19 cellular contexts compared by ENCODE assay signal in the genomic region with DNA sequence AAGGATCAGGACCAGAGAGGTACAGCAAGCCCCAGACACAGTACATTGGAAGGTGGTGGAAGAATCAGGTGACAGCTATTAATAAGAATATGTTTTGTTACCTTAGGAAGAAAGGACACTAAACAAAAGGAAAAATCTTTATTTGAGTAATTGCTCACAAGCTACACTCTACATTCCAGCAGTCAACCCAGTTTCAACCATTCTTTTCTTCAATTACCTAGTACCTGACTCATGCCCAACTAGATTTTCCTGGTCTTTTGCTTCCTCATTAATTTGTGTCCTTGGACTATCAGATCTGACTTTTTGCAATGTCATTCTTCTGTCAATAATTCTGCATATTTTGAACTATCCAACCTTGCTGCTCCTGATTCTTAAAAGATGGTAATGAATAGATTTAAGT. TPM values are rescaled to one million over a fixed set of nuclear protein-coding genes. Genes with fewer than 3 reads are reported as not detected.
A peak's percentile ranks its signal among the peaks of the same experiment; 100 is the strongest.
DNase-seq lines count a peak whose midpoint lies in the region; ATAC-seq and TF ChIP-seq lines count a peak whose summit lies in the region.
"Had no signal": no experiment of that assay in that cellular context is flagged by ENCODE, and none has a peak within 500 bp of the region (broad histone marks: within the 10 kb centered on the region; RNA-seq: fewer than 3 reads in every experiment).

No MANE protein-coding gene starts in this region.

- H3K4me3 Mint-ChIP-seq in stimulated activated effector memory CD8-positive, alpha-beta T cell treated with anti-CD3 and anti-CD28 coated beads, Interleukin-12 subunit alpha, Interleukin-12 subunit beta, amount 100 ng/mL, for 72 hours = no peak overlapping the region
- H3K4me3 Mint-ChIP-seq: HFFc6 had no signal

- peak overlapping the region; percentile 44 for H3K27ac ChIP-seq in vagina
- H3K27ac ChIP-seq: 22Rv1, BLaER1, HL-60 had no signal

- DNase-seq in DMS53 (lab: John Stamatoyannopoulos, UW) (peak; percentile 1), DMS53 treated with DMSO at 0.1 percent for 48 hours (lab: John Stamatoyannopoulos, UW; ENCODE audit: unreplicated experiment) (no peak), epithelial cell of esophagus (ENCODE audit: low read depth) (peak; percentile 43), kidney tubule cell (ENCODE audit: low spot score) (peak; percentile 53), vagina (ENCODE audit: extremely low spot score in 2 of 2) (no peak), erythroblast (lab: John Stamatoyannopoulos, UW) (no peak), NCI-H524 treated with DMSO at 0.1 percent for 48 hours (lab: John Stamatoyannopoulos, UW) (no peak)
- DNase-seq in stimulated activated effector memory CD8-positive, alpha-beta T cell treated with anti-CD3 and anti-CD28 coated beads, Interleukin-12 subunit alpha, Interleukin-12 subunit beta, amount 100 ng/mL, for 72 hours (ENCODE audit: low spot score in 2 of 2) = no peak
- DNase-seq: AML-193, DMS 273 treated with DMSO at 0.1 percent for 48 hours, DMS79 treated with DMSO at 0.1 percent for 48 hours, EL, GOT3, HCEC 1CT, HFFc6 had no signal

- TF ChIP-seq POLR2A in vagina (IDR thresholded peaks at IDR 0.05) (no peak), erythroblast (IDR thresholded peaks at IDR 0.05; ENCODE audit: low read length) (no peak)

- H3K4me1 ChIP-seq in vagina = no peaks in the 10 kb centered on the region
- H3K4me1 ChIP-seq: BLaER1 had no signal

- TF ChIP-seq CTCF in epithelial cell of esophagus (IDR thresholded peaks at IDR 0.05; ENCODE audit: insufficient read depth, low read depth, low read length, missing control alignments) (no peak), vagina (IDR thresholded peaks at IDR 0.05) (no peak)

- ATAC-seq in stimulated activated effector memory CD8-positive, alpha-beta T cell treated with anti-CD3 and anti-CD28 coated beads, Interleukin-12 subunit alpha, Interleukin-12 subunit beta, amount 100 ng/mL, for 72 hours = no peak

- no peaks in the 10 kb centered on the region for H3K36me3 ChIP-seq in vagina
- H3K36me3 ChIP-seq: BLaER1 had no signal

- H3K4me1 Mint-ChIP-seq in stimulated activated effector memory CD8-positive, alpha-beta T cell treated with anti-CD3 and anti-CD28 coated beads, Interleukin-12 subunit alpha, Interleukin-12 subunit beta, amount 100 ng/mL, for 72 hours = no peaks in the 10 kb centered on the region

- no peaks in the 10 kb centered on the region for H3K27me3 ChIP-seq in vagina

- H3K9me3 ChIP-seq in vagina = no peaks in the 10 kb centered on the region
- H3K9me3 ChIP-seq: BLaER1 had no signal

- H3K9me3 Mint-ChIP-seq in stimulated activated effector memory CD8-positive, alpha-beta T cell treated with anti-CD3 and anti-CD28 coated beads, Interleukin-12 subunit alpha, Interleukin-12 subunit beta, amount 100 ng/mL, for 72 hours = no peaks in the 10 kb centered on the region
- H3K9me3 Mint-ChIP-seq: HFFc6 had no signal

- intact Hi-C loops in vagina (cut with DNase I) = no loop called here

- no peak overlapping the region for H3K4me3 ChIP-seq in epithelial cell of esophagus (ENCODE audit: low read length)
- no peak overlapping the region for H3K4me3 ChIP-seq in vagina
- H3K4me3 ChIP-seq: BLaER1 had no signal

- H3K36me3 Mint-ChIP-seq in stimulated activated effector memory CD8-positive, alpha-beta T cell treated with anti-CD3 and anti-CD28 coated beads, Interleukin-12 subunit alpha, Interleukin-12 subunit beta, amount 100 ng/mL, for 72 hours = no peaks in the 10 kb centered on the region

- H3K27ac Mint-ChIP-seq in stimulated activated effector memory CD8-positive, alpha-beta T cell treated with anti-CD3 and anti-CD28 coated beads, Interleukin-12 subunit alpha, Interleukin-12 subunit beta, amount 100 ng/mL, for 72 hours = no peak overlapping the region
- H3K27ac Mint-ChIP-seq: HFFc6 had no signal

RNA-seq across cellular contexts. Expression of gene GLRA2, which starts 22.5 kb away (rescaled TPM):
- not detected for total RNA-seq in vagina
- total RNA-seq: A673, HFFc6 had no signal

Comparison
In these comparisons a context has a peak if more than half of its experiments do, and no peak if none do; other contexts are left out.
1. DNase-seq: peak in DMS53 (single experiment), epithelial cell of esophagus (single experiment) and kidney tubule cell (single experiment); none in DMS53 treated with DMSO at 0.1 percent for 48 hours (single experiment), vagina (0 of 2), stimulated activated effector memory CD8-positive, alpha-beta T cell treated with anti-CD3 and anti-CD28 coated beads, Interleukin-12 subunit alpha, Interleukin-12 subunit beta, amount 100 ng/mL, for 72 hours (0 of 2), erythroblast (0 of 2) and NCI-H524 treated with DMSO at 0.1 percent for 48 hours (single experiment).